9 cellular contexts compared by ENCODE assay signal in the genomic region with DNA sequence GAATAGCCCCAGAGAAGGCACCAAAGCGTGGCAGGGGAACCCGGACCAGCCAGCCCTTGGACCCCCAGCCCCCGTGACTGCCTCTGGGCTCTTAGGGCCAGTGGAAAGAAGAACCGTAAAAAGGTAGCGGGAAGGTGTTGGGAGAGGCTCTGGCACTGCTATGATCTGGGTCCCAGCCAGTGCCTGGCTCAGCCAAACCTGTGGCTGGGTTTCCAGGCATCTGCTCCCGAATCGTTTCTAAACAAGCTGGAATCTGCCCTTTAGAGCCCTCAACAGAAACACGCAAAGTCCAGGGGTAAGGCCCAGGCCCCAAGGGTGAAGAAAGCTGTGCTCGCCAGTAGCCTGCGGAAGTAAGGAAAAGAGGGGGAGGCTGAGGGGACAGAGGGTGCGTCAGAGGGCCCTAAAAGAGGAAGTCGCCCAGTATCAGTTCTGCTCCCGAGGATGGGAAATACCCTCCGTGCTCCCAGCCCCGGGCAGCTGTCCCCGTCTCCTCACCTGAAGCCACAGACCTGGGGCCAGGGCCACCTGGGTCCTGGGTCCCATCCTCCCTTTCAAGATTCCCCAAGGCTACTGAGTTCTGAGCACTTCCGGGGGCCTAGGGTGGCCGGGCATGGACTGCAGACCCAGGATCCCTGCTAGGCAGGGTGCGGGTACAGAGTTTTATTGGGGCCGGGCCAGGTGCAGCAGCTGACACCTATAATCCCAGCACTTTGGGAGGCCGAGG. TPM values are rescaled to one million over a fixed set of nuclear protein-coding genes. Genes with fewer than 3 reads are reported as not detected.
DNase-seq lines count a peak whose midpoint lies in the region; ATAC-seq and TF ChIP-seq lines count a peak whose summit lies in the region.
"Had no signal": no experiment of that assay in that cellular context is flagged by ENCODE, and none has a peak within 500 bp of the region (broad histone marks: within the 10 kb centered on the region; RNA-seq: fewer than 3 reads in every experiment).

No MANE protein-coding gene starts in this region.

- no peak overlapping the region for H3K4me3 Mint-ChIP-seq in activated CD4-positive, alpha-beta T cell treated with anti-CD3 and anti-CD28 coated beads, Interleukin-2, amount 10 ng/mL, durations not matched to agents 7 days and 5 days
- peak overlapping the region; percentile 66 for H3K4me3 Mint-ChIP-seq in activated B cell treated with CpG ODN at 0.5 μM for 24 hours
- H3K4me3 Mint-ChIP-seq in naive B cell: peak overlapping the region; percentile 30 to 88 (median 84)
- no peak overlapping the region for H3K4me3 Mint-ChIP-seq in nephron progenitor cell
- H3K4me3 Mint-ChIP-seq in activated naive CD4-positive, alpha-beta T cell treated with anti-CD3 and anti-CD28 coated beads for 36 hours: no peak overlapping the region

- POLR2A ChIA-PET in activated CD4-positive, alpha-beta T cell treated with anti-CD3 and anti-CD28 coated beads, Interleukin-2, amount 10 ng/mL, durations not matched to agents 7 days and 5 days (lab: Charles Lee): no interaction called here
- POLR2A ChIA-PET in activated B cell treated with CpG ODN at 0.5 μM for 24 hours (lab: Charles Lee): interaction anchor here (0.5 to 41.6 kb wide), 14 partner anchors 10 to 873 kb away, joined by 3 to 1422 read pairs (median 8); a partner anchor contains a TSS

- no peak for DNase-seq in activated CD4-positive, alpha-beta T cell treated with anti-CD3 and anti-CD28 coated beads, Interleukin-2, amount 10 ng/mL, durations not matched to agents 7 days and 5 days
- DNase-seq in activated CD4-positive, alpha-beta T cell treated with anti-CD3 and anti-CD28 coated beads for 1 hour: no peak
- DNase-seq in activated B cell treated with CpG ODN at 0.5 μM for 24 hours (peak; percentile 77), naive B cell (peak; percentile 95), foreskin melanocyte (no peak), nephron progenitor cell (no peak)
- DNase-seq in activated naive CD4-positive, alpha-beta T cell treated with anti-CD3 and anti-CD28 coated beads for 36 hours: no peak

- peak; percentile 66 for ATAC-seq in HG03064 (IDR thresholded peaks at IDR 0.05; ENCODE audit: low read depth, unreplicated experiment)
- peak; percentile 67 for ATAC-seq in activated B cell treated with CpG ODN at 0.5 μM for 24 hours (ENCODE audit: low read depth)
- ATAC-seq in naive B cell (ENCODE audit: low read depth in 2 of 2): peak; percentile 84 to 87

- peak overlapping the region; percentile 25 for H3K27ac Mint-ChIP-seq in activated CD4-positive, alpha-beta T cell treated with anti-CD3 and anti-CD28 coated beads, Interleukin-2, amount 10 ng/mL, durations not matched to agents 7 days and 5 days
- H3K27ac Mint-ChIP-seq in activated B cell treated with CpG ODN at 0.5 μM for 24 hours (peak overlapping the region; percentile 98), naive B cell (peak overlapping the region; percentile 99 to 100 (median 100)), nephron progenitor cell (no peak overlapping the region)
- no peak overlapping the region for H3K27ac Mint-ChIP-seq in activated naive CD4-positive, alpha-beta T cell treated with anti-CD3 and anti-CD28 coated beads for 36 hours

- CTCF ChIA-PET in activated CD4-positive, alpha-beta T cell treated with anti-CD3 and anti-CD28 coated beads, Interleukin-2, amount 10 ng/mL, durations not matched to agents 7 days and 5 days (lab: Charles Lee): interaction anchor here (1.2 to 2.1 kb wide), 4 partner anchors 24 to 42 kb away, joined by 3 to 4 read pairs (median 3); a partner anchor contains a TSS
- CTCF ChIA-PET in activated B cell treated with CpG ODN at 0.5 μM for 24 hours (lab: Charles Lee): interaction anchor here (1.5 to 5.2 kb wide), 4 partner anchors 10 to 64 kb away, joined by 5 to 42 read pairs (median 8); no protein-coding TSS in a partner anchor
- CTCF ChIA-PET in activated naive CD4-positive, alpha-beta T cell treated with anti-CD3 and anti-CD28 coated beads for 36 hours (lab: Charles Lee): no interaction called here

- peaks cover 24% of the 10 kb centered on the region for H3K36me3 Mint-ChIP-seq in activated CD4-positive, alpha-beta T cell treated with anti-CD3 and anti-CD28 coated beads, Interleukin-2, amount 10 ng/mL, durations not matched to agents 7 days and 5 days (ENCODE audit: low read depth)
- peaks cover 2% of the 10 kb centered on the region for H3K36me3 Mint-ChIP-seq in activated B cell treated with CpG ODN at 0.5 μM for 24 hours (ENCODE audit: low read depth)
- peaks cover 4 to 8% of the 10 kb centered on the region in 2 donors for H3K36me3 Mint-ChIP-seq in naive B cell
- no peaks in the 10 kb centered on the region for H3K36me3 Mint-ChIP-seq in nephron progenitor cell (ENCODE audit: low read depth)
- H3K36me3 Mint-ChIP-seq in activated naive CD4-positive, alpha-beta T cell treated with anti-CD3 and anti-CD28 coated beads for 36 hours (ENCODE audit: low read depth): no peaks in the 10 kb centered on the region

- peaks cover 88% of the 10 kb centered on the region for H3K4me1 Mint-ChIP-seq in activated CD4-positive, alpha-beta T cell treated with anti-CD3 and anti-CD28 coated beads, Interleukin-2, amount 10 ng/mL, durations not matched to agents 7 days and 5 days
- H3K4me1 Mint-ChIP-seq in activated B cell treated with CpG ODN at 0.5 μM for 24 hours: peaks cover 100% of the 10 kb centered on the region
- peaks cover 91 to 100% (median 97%) of the 10 kb centered on the region in 3 donors for H3K4me1 Mint-ChIP-seq in naive B cell
- H3K4me1 Mint-ChIP-seq in nephron progenitor cell: peaks cover 19% of the 10 kb centered on the region
- peaks cover 50% of the 10 kb centered on the region for H3K4me1 Mint-ChIP-seq in activated naive CD4-positive, alpha-beta T cell treated with anti-CD3 and anti-CD28 coated beads for 36 hours (ENCODE audit: low read depth)

- no peak for TF ChIP-seq CTCF in activated B cell treated with CpG ODN at 0.5 μM for 24 hours (IDR thresholded peaks at IDR 0.05)
- no peak for TF ChIP-seq CTCF in nephron progenitor cell (IDR thresholded peaks at IDR 0.05)

- intact Hi-C loops in activated B cell treated with CpG ODN at 0.5 μM for 24 hours (cut with micrococcal nuclease): loop anchor here (1.0 kb wide), 7 partner anchors 8 to 196 kb away; a partner anchor contains a TSS
- intact Hi-C loops in activated naive CD4-positive, alpha-beta T cell treated with anti-CD3 and anti-CD28 coated beads for 36 hours (cut with micrococcal nuclease): no loop called here

- no peaks in the 10 kb centered on the region for H3K27me3 Mint-ChIP-seq in activated CD4-positive, alpha-beta T cell treated with anti-CD3 and anti-CD28 coated beads, Interleukin-2, amount 10 ng/mL, durations not matched to agents 7 days and 5 days
- H3K27me3 Mint-ChIP-seq in activated B cell treated with CpG ODN at 0.5 μM for 24 hours (no peaks in the 10 kb centered on the region), naive B cell (no peaks in the 10 kb centered on the region), nephron progenitor cell (ENCODE audit: low read depth, poor library complexity) (peaks cover 25% of the 10 kb centered on the region)
- H3K27me3 Mint-ChIP-seq in activated naive CD4-positive, alpha-beta T cell treated with anti-CD3 and anti-CD28 coated beads for 36 hours (ENCODE audit: low read depth): no peaks in the 10 kb centered on the region

- peaks cover 12% of the 10 kb centered on the region for H3K9me3 Mint-ChIP-seq in activated CD4-positive, alpha-beta T cell treated with anti-CD3 and anti-CD28 coated beads, Interleukin-2, amount 10 ng/mL, durations not matched to agents 7 days and 5 days
- H3K9me3 Mint-ChIP-seq in activated B cell treated with CpG ODN at 0.5 μM for 24 hours (peaks cover 2% of the 10 kb centered on the region), naive B cell (peaks cover 0 to 5% (median 0%) of the 10 kb centered on the region in 7 donors), nephron progenitor cell (no peaks in the 10 kb centered on the region)
- H3K9me3 Mint-ChIP-seq in activated naive CD4-positive, alpha-beta T cell treated with anti-CD3 and anti-CD28 coated beads for 36 hours: no peaks in the 10 kb centered on the region

RNA-seq across cellular contexts. Expression of a gene that starts 24.7 kb away (rescaled TPM):
- total RNA-seq in activated CD4-positive, alpha-beta T cell treated with anti-CD3 and anti-CD28 coated beads, Interleukin-2, amount 10 ng/mL, durations not matched to agents 7 days and 5 days: 100 to 1,000 TPM; 161 to 187 TPM
- 303 and 350 TPM in 2 replicates for total RNA-seq in activated B cell treated with CpG ODN at 0.5 μM for 24 hours
- 10 to 100 TPM; 49.8 to 63.1 (median 56.2) TPM for polyA plus RNA-seq in naive B cell (ENCODE audit: low read depth in 6 of 6)
- total RNA-seq in activated naive CD4-positive, alpha-beta T cell treated with anti-CD3 and anti-CD28 coated beads for 36 hours: 10 to 100 TPM; 11.3 to 16.1 TPM
- total RNA-seq: fibroblast of villous mesenchyme had no signal

Comparison
In these comparisons a context has a peak if more than half of its experiments do, and no peak if none do; other contexts are left out.
1. DNase-seq: peak in activated B cell treated with CpG ODN at 0.5 μM for 24 hours (single experiment) and naive B cell (single experiment); none in activated CD4-positive, alpha-beta T cell treated with anti-CD3 and anti-CD28 coated beads, Interleukin-2, amount 10 ng/mL, durations not matched to agents 7 days and 5 days (single experiment), activated CD4-positive, alpha-beta T cell treated with anti-CD3 and anti-CD28 coated beads for 1 hour (single experiment), foreskin melanocyte (single experiment), nephron progenitor cell (single experiment) and activated naive CD4-positive, alpha-beta T cell treated with anti-CD3 and anti-CD28 coated beads for 36 hours (single experiment).
2. H3K27ac Mint-ChIP-seq: peak in activated CD4-positive, alpha-beta T cell treated with anti-CD3 and anti-CD28 coated beads, Interleukin-2, amount 10 ng/mL, durations not matched to agents 7 days and 5 days (single experiment), activated B cell treated with CpG ODN at 0.5 μM for 24 hours (single experiment) and naive B cell (6 of 6); none in nephron progenitor cell (single experiment) and activated naive CD4-positive, alpha-beta T cell treated with anti-CD3 and anti-CD28 coated beads for 36 hours (single experiment).
3. H3K4me3 Mint-ChIP-seq: peak in activated B cell treated with CpG ODN at 0.5 μM for 24 hours (single experiment) and naive B cell (8 of 8); none in activated CD4-positive, alpha-beta T cell treated with anti-CD3 and anti-CD28 coated beads, Interleukin-2, amount 10 ng/mL, durations not matched to agents 7 days and 5 days (single experiment), nephron progenitor cell (single experiment) and activated naive CD4-positive, alpha-beta T cell treated with anti-CD3 and anti-CD28 coated beads for 36 hours (single experiment).
4. RNA of a gene that starts 24.7 kb away (total RNA-seq): 303 to 350 TPM in activated B cell treated with CpG ODN at 0.5 μM for 24 hours and 161 to 187 TPM in activated CD4-positive, alpha-beta T cell treated with anti-CD3 and anti-CD28 coated beads, Interleukin-2, amount 10 ng/mL, durations not matched to agents 7 days and 5 days; 11.3 to 16.1 TPM in activated naive CD4-positive, alpha-beta T cell treated with anti-CD3 and anti-CD28 coated beads for 36 hours; every median in the first group is over 4 times any median in the second.
5. Peak in every context shown above with its lines, with median percentiles within 50 percentile points of each other: ATAC-seq.